ENCODE assay signal across 8 cellular contexts in the genomic region with DNA sequence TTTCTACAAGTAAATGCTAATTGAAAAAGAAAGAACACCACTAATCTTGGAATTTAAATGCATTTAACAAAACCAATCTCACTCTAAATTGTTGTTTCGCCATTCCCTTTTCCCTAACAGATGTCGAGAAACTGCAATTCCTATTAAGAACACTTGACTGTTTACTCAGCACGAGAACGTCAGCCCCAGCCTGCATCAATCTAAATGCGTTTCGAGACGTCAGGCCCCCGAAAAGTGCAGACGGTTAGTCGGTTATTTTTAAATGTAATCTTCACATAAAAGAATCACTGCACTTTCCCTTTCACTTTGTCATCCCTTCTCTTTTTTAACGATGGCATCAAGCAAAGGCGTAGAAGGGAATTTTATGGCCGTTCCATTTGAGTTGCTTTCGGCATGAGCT.
A peak's percentile ranks its signal among the peaks of the same experiment; 100 is the strongest.
DNase-seq lines count a peak whose midpoint lies in the region; ATAC-seq and TF ChIP-seq lines count a peak whose summit lies in the region.

No MANE protein-coding gene starts in this region.

- ATAC-seq in activated CD8-positive, alpha-beta T cell treated with anti-CD3 and anti-CD28 coated beads, Interleukin-2, amount 10 ng/mL, durations not matched to agents 7 days and 5 days, result peak; percentile 60

- peaks cover 0 to 6% (median 0%) of the 10 kb centered on the region in 5 donors for H3K4me1 ChIP-seq in subcutaneous abdominal adipose tissue (ENCODE audit: control insufficient read depth in 5 of 5, insufficient read depth in 5 of 5, low read length in 5 of 5)

- BruUV-seq in Calu3 (replicated peaks; lab: Mats Ljungman, UMichigan), result no TSS peak

- no peaks in the 10 kb centered on the region for H3K36me3 ChIP-seq in subcutaneous abdominal adipose tissue (ENCODE audit: control insufficient read depth in 5 of 5, insufficient read depth in 5 of 5, low read length in 5 of 5)

- H3K27me3 Mint-ChIP-seq in activated CD8-positive, alpha-beta T cell treated with anti-CD3 and anti-CD28 coated beads, Interleukin-2, amount 10 ng/mL, durations not matched to agents 7 days and 5 days (ENCODE audit: low read depth), result peaks cover 6% of the 10 kb centered on the region
- H3K27me3 Mint-ChIP-seq in Calu3 (ENCODE audit: unreplicated experiment), result no peaks in the 10 kb centered on the region

- intact Hi-C loops in Calu3 (cut with micrococcal nuclease; ENCODE audit: unreplicated experiment), result no loop called here

- DNase-seq in NCI-H1436 (lab: John Stamatoyannopoulos, UW), result peak; percentile 12
- no peak for DNase-seq in NCI-H1436 treated with DMSO at 0.1 percent for 48 hours (lab: John Stamatoyannopoulos, UW)
- DNase-seq in activated CD8-positive, alpha-beta T cell treated with anti-CD3 and anti-CD28 coated beads, Interleukin-2, amount 10 ng/mL, durations not matched to agents 7 days and 5 days, result peak; percentile 53
- DNase-seq in inferior parietal cortex (ENCODE audit: extremely low spot score), result peak; percentile 27
- no peak for DNase-seq in iPS-NIHi11 (ENCODE audit: low spot score)
- DNase-seq in kidney glomerular epithelial cell (lab: John Stamatoyannopoulos, UW), result no peak
- DNase-seq in Calu3, result no peak

- POLR2A ChIA-PET in activated CD8-positive, alpha-beta T cell treated with anti-CD3 and anti-CD28 coated beads, Interleukin-2, amount 10 ng/mL, durations not matched to agents 7 days and 5 days (lab: Charles Lee), result interaction anchor here (0.6 kb wide), 1 partner anchor 13 kb away, joined by 7 read pairs; no protein-coding TSS in a partner anchor

- H3K36me3 Mint-ChIP-seq in activated CD8-positive, alpha-beta T cell treated with anti-CD3 and anti-CD28 coated beads, Interleukin-2, amount 10 ng/mL, durations not matched to agents 7 days and 5 days (ENCODE audit: low read depth), result peaks cover 3% of the 10 kb centered on the region
- no peaks in the 10 kb centered on the region for H3K36me3 Mint-ChIP-seq in Calu3 (ENCODE audit: insufficient read depth, unreplicated experiment)

- peak overlapping the region; percentile 79 for H3K27ac Mint-ChIP-seq in activated CD8-positive, alpha-beta T cell treated with anti-CD3 and anti-CD28 coated beads, Interleukin-2, amount 10 ng/mL, durations not matched to agents 7 days and 5 days
- H3K27ac Mint-ChIP-seq in Calu3 (ENCODE audit: unreplicated experiment), result no peak overlapping the region

- peak overlapping the region; percentile 68 for H3K4me3 Mint-ChIP-seq in activated CD8-positive, alpha-beta T cell treated with anti-CD3 and anti-CD28 coated beads, Interleukin-2, amount 10 ng/mL, durations not matched to agents 7 days and 5 days
- no peak overlapping the region for H3K4me3 Mint-ChIP-seq in Calu3 (ENCODE audit: low read depth, unreplicated experiment)

- no peaks in the 10 kb centered on the region for H3K9me3 Mint-ChIP-seq in activated CD8-positive, alpha-beta T cell treated with anti-CD3 and anti-CD28 coated beads, Interleukin-2, amount 10 ng/mL, durations not matched to agents 7 days and 5 days (ENCODE audit: insufficient read depth)
- peaks cover 12% of the 10 kb centered on the region for H3K9me3 Mint-ChIP-seq in Calu3 (ENCODE audit: low read depth, unreplicated experiment)

- no peaks in the 10 kb centered on the region for H3K27me3 ChIP-seq in subcutaneous abdominal adipose tissue (ENCODE audit: control insufficient read depth in 5 of 5, insufficient read depth in 4 of 5, low read length in 5 of 5)

- H3K9me3 ChIP-seq in subcutaneous abdominal adipose tissue (ENCODE audit: control insufficient read depth in 5 of 5, low read length in 5 of 5), result no peaks in the 10 kb centered on the region

- TF ChIP-seq CTCF in Calu3 (IDR thresholded peaks at IDR 0.05; ENCODE audit: unreplicated experiment), result no peak

- H3K9ac ChIP-seq in subcutaneous abdominal adipose tissue (ENCODE audit: low read length in 5 of 5), result peak overlapping the region in 3 of 5 donors; percentile 11 to 52 (median 23)

- CTCF ChIA-PET in activated CD8-positive, alpha-beta T cell treated with anti-CD3 and anti-CD28 coated beads, Interleukin-2, amount 10 ng/mL, durations not matched to agents 7 days and 5 days (lab: Charles Lee), result interaction anchor here (0.8 to 2.7 kb wide), 3 partner anchors 14 to 69 kb away, joined by 3 to 9 read pairs (median 4); no protein-coding TSS in a partner anchor
- CTCF ChIA-PET in Calu3 (lab: Charles Lee), result no interaction called here

- peaks cover 44% of the 10 kb centered on the region for H3K4me1 Mint-ChIP-seq in activated CD8-positive, alpha-beta T cell treated with anti-CD3 and anti-CD28 coated beads, Interleukin-2, amount 10 ng/mL, durations not matched to agents 7 days and 5 days (ENCODE audit: low read depth)
- no peaks in the 10 kb centered on the region for H3K4me1 Mint-ChIP-seq in Calu3 (ENCODE audit: low read depth, unreplicated experiment)

- H3K4me3 ChIP-seq in subcutaneous abdominal adipose tissue (ENCODE audit: low read depth in 1 of 5, low read length in 5 of 5), result peak overlapping the region; percentile 20 to 52 (median 35)

- H3K27ac ChIP-seq in subcutaneous abdominal adipose tissue (ENCODE audit: low read depth, low read length), result no peak overlapping the region

Comparison
In these comparisons a context has a peak if more than half of its experiments do, and no peak if none do; other contexts are left out.
1. DNase-seq: peak in NCI-H1436 (single experiment), activated CD8-positive, alpha-beta T cell treated with anti-CD3 and anti-CD28 coated beads, Interleukin-2, amount 10 ng/mL, durations not matched to agents 7 days and 5 days (single experiment) and inferior parietal cortex (single experiment); none in NCI-H1436 treated with DMSO at 0.1 percent for 48 hours (single experiment), iPS-NIHi11 (single experiment), kidney glomerular epithelial cell (single experiment) and Calu3 (single experiment).